ENCODE assay signal across 8 cellular contexts in genomic region chr2:207423886-207424285, GRCh38.
DNase-seq lines count a peak whose midpoint lies in the region; ATAC-seq, FAIRE-seq and TF ChIP-seq lines count a peak whose summit lies in the region.

No MANE protein-coding gene starts in this region.

- no peak for TF ChIP-seq CTCF in fibroblast of pulmonary artery (IDR thresholded peaks at IDR 0.05; ENCODE audit: low read length, missing control alignments)
- TF ChIP-seq CTCF in CD14-positive monocyte (IDR thresholded peaks at IDR 0.05) = no peak

- peaks cover 0 to 3% (median 3%) of the 10 kb centered on the region in 3 donors for H3K27me3 Mint-ChIP-seq in CD14-positive monocyte (ENCODE audit: low read depth in 3 of 3)

- no peak overlapping the region for H3K4me3 Mint-ChIP-seq in CD14-positive monocyte

- H3K36me3 Mint-ChIP-seq in CD14-positive monocyte = peaks cover 0 to 2% of the 10 kb centered on the region in 2 donors

- intact Hi-C loops in CD14-positive monocyte (cut with micrococcal nuclease) = no loop called here

- FAIRE-seq in RCC 7860 (lab: Jason Lieb, UNC) = peak; percentile 99

- peak; percentile 94 for ATAC-seq in HG02938 (IDR thresholded peaks at IDR 0.05; ENCODE audit: unreplicated experiment)

- no peak overlapping the region for H3K27ac Mint-ChIP-seq in CD14-positive monocyte

- peaks cover 0 to 20% (median 7%) of the 10 kb centered on the region in 7 donors for H3K9me3 Mint-ChIP-seq in CD14-positive monocyte

- no peak overlapping the region for H3K4me3 ChIP-seq in fibroblast of pulmonary artery (replicated peaks; ENCODE audit: low read depth, low read length)

- peak; percentile 59 for DNase-seq in activated CD4-positive, alpha-beta T cell treated with anti-CD3 and anti-CD28 coated beads for 48 hours
- no peak for DNase-seq in activated CD4-positive, alpha-beta T cell treated with anti-CD3 and anti-CD28 coated beads for 4 hours
- peak; percentile 92 for DNase-seq in RCC 7860 (ENCODE audit: low spot score)
- peak; percentile 84 for DNase-seq in fibroblast of pulmonary artery (ENCODE audit: low read depth)
- no peak for DNase-seq in 8988T
- DNase-seq in iPS-NIHi11 (ENCODE audit: low spot score) = no peak
- no peak for DNase-seq in CD14-positive monocyte (ENCODE audit: low spot score)

- peaks cover 4% of the 10 kb centered on the region for H3K4me1 Mint-ChIP-seq in CD14-positive monocyte

Comparison
In these comparisons a context has a peak if more than half of its experiments do, and no peak if none do; other contexts are left out.
1. DNase-seq: peak in activated CD4-positive, alpha-beta T cell treated with anti-CD3 and anti-CD28 coated beads for 48 hours (single experiment), RCC 7860 (single experiment) and fibroblast of pulmonary artery (single experiment); none in activated CD4-positive, alpha-beta T cell treated with anti-CD3 and anti-CD28 coated beads for 4 hours (0 of 2), 8988T (single experiment), iPS-NIHi11 (single experiment) and CD14-positive monocyte (single experiment).